ENCODE assay signal across 22 cellular contexts in the genomic region with DNA sequence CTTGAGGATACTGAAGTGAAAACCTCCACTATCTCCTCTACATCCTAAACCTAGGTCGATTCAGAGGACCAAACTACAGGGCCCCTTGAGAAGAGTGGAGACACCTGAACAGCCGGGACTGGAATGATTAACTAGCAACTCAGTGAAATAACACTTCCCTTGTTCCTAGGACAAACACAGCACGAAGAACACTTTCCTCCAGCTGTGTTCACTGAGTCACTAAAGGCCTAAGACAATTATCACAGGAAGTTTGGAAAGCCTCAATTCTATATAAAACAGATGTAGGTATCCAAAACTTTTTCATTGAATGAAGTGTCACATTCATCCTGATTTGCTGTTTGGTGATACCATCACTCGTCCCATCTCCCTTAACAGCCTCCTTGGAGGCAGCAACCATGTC. TPM values are rescaled to one million over a fixed set of nuclear protein-coding genes. Genes with fewer than 3 reads are reported as not detected.
DNase-seq lines count a peak whose midpoint lies in the region; ATAC-seq and TF ChIP-seq lines count a peak whose summit lies in the region.
"Had no signal": no experiment of that assay in that cellular context is flagged by ENCODE, and none has a peak within 500 bp of the region (broad histone marks: within the 10 kb centered on the region; RNA-seq: fewer than 3 reads in every experiment).

No MANE protein-coding gene starts in this region.

- no peak overlapping the region for H3K27ac Mint-ChIP-seq in T-helper 2 cell treated with Interferon-gamma antibody and Interleukin-4, amounts not matched to agents 5 μg/mL and 100 μg/mL, for 36 hours
- H3K27ac Mint-ChIP-seq: activated naive CD8-positive, alpha-beta T cell treated with anti-CD3 and anti-CD28 coated beads for 36 hours; activated T-cell treated with anti-CD3 and anti-CD28 coated beads, Interleukin-2, amount 50 U/mL, for 72 hours had no signal

- no peaks in the 10 kb centered on the region for H3K4me1 ChIP-seq in colonic mucosa
- H3K4me1 ChIP-seq in lower lobe of right lung: peaks cover 12% of the 10 kb centered on the region
- peaks cover 13% of the 10 kb centered on the region for H3K4me1 ChIP-seq in upper lobe of right lung

- peaks cover 8% of the 10 kb centered on the region for H3K36me3 ChIP-seq in colonic mucosa
- H3K36me3 ChIP-seq in lower lobe of right lung: peaks cover 41% of the 10 kb centered on the region
- peaks cover 40% of the 10 kb centered on the region for H3K36me3 ChIP-seq in upper lobe of right lung
- H3K36me3 ChIP-seq: breast epithelium had no signal

- H3K27me3 ChIP-seq in colonic mucosa (no peaks in the 10 kb centered on the region), lower lobe of right lung (ENCODE audit: low read depth) (no peaks in the 10 kb centered on the region), upper lobe of right lung (no peaks in the 10 kb centered on the region)
- H3K27me3 ChIP-seq: breast epithelium, Peyer's patch, suprapubic skin had no signal

- H3K9ac ChIP-seq in colonic mucosa (ENCODE audit: low read depth in 2 of 2, low read length in 2 of 2): no peak overlapping the region
- H3K9ac ChIP-seq: parathyroid adenoma had no signal

- no peak for ATAC-seq in lower lobe of right lung
- no peak for ATAC-seq in upper lobe of right lung
- ATAC-seq: activated T-cell treated with anti-CD3 and anti-CD28 coated beads, Interleukin-2, amount 50 U/mL, for 72 hours; left lobe of liver had no signal

- H3K27me3 Mint-ChIP-seq in T-helper 2 cell treated with Interferon-gamma antibody and Interleukin-4, amounts not matched to agents 5 μg/mL and 100 μg/mL, for 36 hours (ENCODE audit: low read depth): peaks cover 6% of the 10 kb centered on the region
- H3K27me3 Mint-ChIP-seq: activated naive CD8-positive, alpha-beta T cell treated with anti-CD3 and anti-CD28 coated beads for 36 hours had no signal

- H3K4me3 Mint-ChIP-seq in T-helper 2 cell treated with Interferon-gamma antibody and Interleukin-4, amounts not matched to agents 5 μg/mL and 100 μg/mL, for 36 hours: no peak overlapping the region
- H3K4me3 Mint-ChIP-seq: activated naive CD8-positive, alpha-beta T cell treated with anti-CD3 and anti-CD28 coated beads for 36 hours; activated T-cell treated with anti-CD3 and anti-CD28 coated beads, Interleukin-2, amount 50 U/mL, for 72 hours had no signal

- H3K27ac ChIP-seq in colonic mucosa (no peak overlapping the region), lower lobe of right lung (no peak overlapping the region), upper lobe of right lung (no peak overlapping the region)
- H3K27ac ChIP-seq: parathyroid adenoma, Peyer's patch, suprapubic skin had no signal

- H3K4me3 ChIP-seq in HFF-Myc (replicated peaks; ENCODE audit: low read depth, low read length) (no peak overlapping the region), colonic mucosa (no peak overlapping the region), lower leg skin (ENCODE audit: low read depth, poor library complexity, severe bottlenecking) (no peak overlapping the region), lower lobe of right lung (no peak overlapping the region), upper lobe of right lung (no peak overlapping the region)
- H3K4me3 ChIP-seq: breast epithelium, Peyer's patch, suprapubic skin had no signal

- peaks cover 20% of the 10 kb centered on the region for H3K36me3 Mint-ChIP-seq in T-helper 2 cell treated with Interferon-gamma antibody and Interleukin-4, amounts not matched to agents 5 μg/mL and 100 μg/mL, for 36 hours (ENCODE audit: low read depth)

- TF ChIP-seq POLR2A in lower leg skin (IDR thresholded peaks at IDR 0.05): no peak

- H3K9me3 Mint-ChIP-seq in T-helper 2 cell treated with Interferon-gamma antibody and Interleukin-4, amounts not matched to agents 5 μg/mL and 100 μg/mL, for 36 hours: no peaks in the 10 kb centered on the region
- H3K9me3 Mint-ChIP-seq: activated naive CD8-positive, alpha-beta T cell treated with anti-CD3 and anti-CD28 coated beads for 36 hours; activated T-cell treated with anti-CD3 and anti-CD28 coated beads, Interleukin-2, amount 50 U/mL, for 72 hours had no signal

- intact Hi-C loops in colonic mucosa (cut with DNase I): no loop called here
- intact Hi-C loops in lower leg skin (cut with DNase I; ENCODE audit: low total_unique reads): no loop called here
- intact Hi-C loops in lower lobe of right lung (cut with DNase I): no loop called here
- intact Hi-C loops in upper lobe of right lung (cut with DNase I): no loop called here

- WGBS in lower leg skin, 2 donors: 60 to 70% methylated on average over 4 of the region's 4 CpGs

- no peak for TF ChIP-seq CTCF in HFF-Myc (IDR thresholded peaks at IDR 0.05; ENCODE audit: low read depth, low read length, missing control alignments)
- no peak for TF ChIP-seq CTCF in colonic mucosa (IDR thresholded peaks at IDR 0.05)
- no peak for TF ChIP-seq CTCF in lower leg skin (IDR thresholded peaks at IDR 0.05)
- no peak for TF ChIP-seq CTCF in lower lobe of right lung (IDR thresholded peaks at IDR 0.05)
- no peak for TF ChIP-seq CTCF in upper lobe of right lung (IDR thresholded peaks at IDR 0.05)

- H3K9me3 ChIP-seq in colonic mucosa (no peaks in the 10 kb centered on the region), lower lobe of right lung (no peaks in the 10 kb centered on the region), upper lobe of right lung (no peaks in the 10 kb centered on the region)
- H3K9me3 ChIP-seq: breast epithelium, Peyer's patch, suprapubic skin had no signal

- DNase-seq in AG08395 (ENCODE audit: low spot score): peak; percentile 66
- peak; percentile 75 for DNase-seq in HFF-Myc (ENCODE audit: extremely low read depth, low read depth)
- peak; percentile 4 for DNase-seq in colonic mucosa
- DNase-seq in lower leg skin (ENCODE audit: low spot score in 2 of 2): peak; percentile 1 to 8
- no peak for DNase-seq in SIG-M5 treated with dmso at 0.1 percent for 504 hours (lab: John Stamatoyannopoulos, UW; ENCODE audit: unreplicated experiment)
- no peak for DNase-seq in lower lobe of right lung
- DNase-seq in upper lobe of right lung: no peak
- no peak for DNase-seq in T-helper 2 cell treated with Interferon-gamma antibody and Interleukin-4, amounts not matched to agents 5 μg/mL and 100 μg/mL, for 36 hours (ENCODE audit: low spot score)
- DNase-seq: activated CD4-positive, alpha-beta T cell treated with anti-CD3 and anti-CD28 coated beads, Interleukin-2, amount 50 U/mL, for 48 hours; activated naive CD8-positive, alpha-beta T cell treated with anti-CD3 and anti-CD28 coated beads for 36 hours; activated T-cell treated with anti-CD3 and anti-CD28 coated beads, Interleukin-2, amount 50 U/mL, for 72 hours; Calu3; GDM1; NCI-H1417 treated with DMSO at 0.1 percent for 48 hours; Peyer's patch; small intestine; stimulated activated CD4-positive, alpha-beta T cell treated with anti-CD3 and anti-CD28 coated beads, Interleukin-4, amount 100 ng/mL, for 4 hours; SW 1271 had no signal

- no peaks in the 10 kb centered on the region for H3K4me1 Mint-ChIP-seq in T-helper 2 cell treated with Interferon-gamma antibody and Interleukin-4, amounts not matched to agents 5 μg/mL and 100 μg/mL, for 36 hours (ENCODE audit: low read depth)

RNA-seq across cellular contexts. Expression of a gene that starts 15.5 kb away (rescaled TPM):
- total RNA-seq in colonic mucosa: 10 to 100 TPM; 14.7 to 15.2 TPM
- 10 to 100 TPM in 3 of 4 donors, 1 to 10 TPM in 1; 7.5 to 14.3 (median 12.7) TPM for total RNA-seq in lower leg skin
- 42.8 TPM for total RNA-seq in lower lobe of right lung
- 41.9 TPM for total RNA-seq in upper lobe of right lung

RNA-seq across cellular contexts. Expression of a gene that starts 17.3 kb away (rescaled TPM):
- total RNA-seq in colonic mucosa (10 to 100 TPM; 35.7 to 52.8 TPM), lower leg skin (10 to 100 TPM; 30.3 to 56.1 (median 46.6) TPM), lower lobe of right lung (73.5 TPM), upper lobe of right lung (77.1 TPM)

RNA-seq across cellular contexts. Expression of a gene that starts 36.3 kb away (rescaled TPM):
- total RNA-seq in colonic mucosa: 100 to 1,000 TPM; 173 to 315 TPM
- total RNA-seq in lower leg skin: 100 to 1,000 TPM in 2 of 4 donors, 10 to 100 TPM in 2; 82.3 to 128 (median 104) TPM
- 159 TPM for total RNA-seq in lower lobe of right lung
- 153 TPM for total RNA-seq in upper lobe of right lung

Comparison
In these comparisons a context has a peak if more than half of its experiments do, and no peak if none do; other contexts are left out.
1. DNase-seq: peak in AG08395 (single experiment), HFF-Myc (single experiment), colonic mucosa (single experiment) and lower leg skin (2 of 2); none in SIG-M5 treated with dmso at 0.1 percent for 504 hours (single experiment), lower lobe of right lung (single experiment), upper lobe of right lung (single experiment) and T-helper 2 cell treated with Interferon-gamma antibody and Interleukin-4, amounts not matched to agents 5 μg/mL and 100 μg/mL, for 36 hours (single experiment).